In the genomic region with DNA sequence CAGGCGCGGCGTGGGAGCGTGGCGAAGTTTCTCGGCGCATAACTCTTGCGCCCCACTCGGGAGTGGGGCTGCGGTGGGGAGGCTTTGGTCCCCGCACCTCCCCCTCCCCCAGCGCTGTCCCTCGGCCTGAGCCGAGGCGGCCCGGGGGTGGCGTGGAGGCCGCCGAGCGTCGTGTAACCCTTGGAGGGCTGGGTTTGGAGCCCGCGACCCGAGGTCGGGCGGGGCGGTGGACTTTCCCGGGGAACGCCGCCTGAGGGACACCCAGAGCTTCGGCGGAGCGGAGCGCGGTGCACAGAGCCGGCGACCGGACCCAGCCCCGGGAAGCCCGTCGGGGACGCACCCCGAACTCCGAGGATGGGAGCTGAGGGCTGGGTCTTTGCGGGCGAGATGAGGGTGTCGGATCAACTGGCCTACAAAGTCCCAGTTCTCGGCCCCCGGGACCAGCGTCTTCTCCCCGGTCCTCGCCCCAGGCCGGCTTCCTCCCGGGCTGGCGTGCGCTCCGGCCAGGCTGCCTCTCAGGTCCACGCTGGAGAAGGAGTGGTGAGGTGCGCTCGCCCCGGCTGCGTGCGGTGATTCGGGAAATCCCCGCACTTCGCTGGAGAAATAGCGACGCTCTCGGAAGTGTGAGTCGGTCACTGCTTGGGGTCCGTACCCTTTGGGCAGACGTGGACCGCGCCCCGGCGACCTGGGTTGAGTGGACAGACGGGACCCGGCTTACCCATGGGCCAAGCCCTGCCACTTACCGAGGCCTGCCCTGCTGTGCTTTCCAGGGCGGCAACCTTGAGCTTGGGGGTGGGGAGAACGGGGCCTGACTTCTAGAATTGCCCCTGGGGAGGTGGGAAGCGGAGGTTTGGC, we compare ENCODE assay signal across 8 cellular contexts.
DNase-seq lines count a peak whose midpoint lies in the region; ATAC-seq, FAIRE-seq and TF ChIP-seq lines count a peak whose summit lies in the region.

No MANE protein-coding gene starts in this region.

- CTCF ChIA-PET in CD8-positive, alpha-beta memory T cell (lab: Charles Lee), result interaction anchor here (1.3 kb wide), 1 partner anchor 282 kb away, joined by 3 read pairs; no protein-coding TSS in a partner anchor
- CTCF ChIA-PET in RWPE1 (lab: Yijun Ruan, JAX), result interaction anchor here (0.5 to 6.2 kb wide), 5 partner anchors 10 to 342 kb away, joined by 3 to 85 read pairs (median 3); no protein-coding TSS in a partner anchor

- DNase-seq in CD8-positive, alpha-beta memory T cell, result no peak
- peak; percentile 47 for DNase-seq in RWPE1 (ENCODE audit: low spot score)
- peak in 1 of 2 donors; percentile 21 for DNase-seq in foreskin keratinocyte
- peak in 4 of 6 donors; percentile 40 to 82 (median 59) for DNase-seq in pancreas
- DNase-seq in stimulated activated CD4-positive, alpha-beta T cell treated with anti-CD3 and anti-CD28 coated beads, Interleukin-1b, Interleukin-23, amount 100 ng/mL, for 48 hours, result no peak
- no peak for DNase-seq in 8988T
- DNase-seq in medulla oblongata (ENCODE audit: extremely low spot score), result no peak

- no peak overlapping the region for H3K4me3 ChIP-seq in CD8-positive, alpha-beta memory T cell (ENCODE audit: low read length)
- peak overlapping the region; percentile 41 to 67 (median 52) for H3K4me3 ChIP-seq in pancreas

- H3K9me3 ChIP-seq in CD8-positive, alpha-beta memory T cell (ENCODE audit: low read length), result no peaks in the 10 kb centered on the region
- H3K9me3 ChIP-seq in pancreas, result no peaks in the 10 kb centered on the region

- no peaks in the 10 kb centered on the region for H3K9me3 Mint-ChIP-seq in CD8-positive, alpha-beta memory T cell

- H3K27ac Mint-ChIP-seq in CD8-positive, alpha-beta memory T cell, result peak overlapping the region in 3 of 8 donors; percentile 37 to 47 (median 39)

- no peaks in the 10 kb centered on the region for H3K36me3 Mint-ChIP-seq in CD8-positive, alpha-beta memory T cell

- H3K4me3 Mint-ChIP-seq in CD8-positive, alpha-beta memory T cell, result peak overlapping the region; percentile 57 to 79 (median 71)

- no peaks in the 10 kb centered on the region for H3K36me3 ChIP-seq in CD8-positive, alpha-beta memory T cell (ENCODE audit: insufficient read depth, low read length)
- no peaks in the 10 kb centered on the region for H3K36me3 ChIP-seq in pancreas

- 44 to 46% methylated on average over 63 to 82 of the region's 82 CpGs for WGBS in pancreas, 2 donors

- H3K27me3 Mint-ChIP-seq in CD8-positive, alpha-beta memory T cell, result peaks cover 12 to 18% of the 10 kb centered on the region in 2 donors

- TF ChIP-seq CTCF in RWPE1 (conservative IDR thresholded peaks at IDR 0.05; ENCODE audit: low read depth), result no peak
- peak; percentile 13 for TF ChIP-seq CTCF in foreskin keratinocyte (conservative IDR thresholded peaks at IDR 0.05)
- no peak for TF ChIP-seq CTCF in pancreas (IDR thresholded peaks at IDR 0.05)

- H3K4me1 ChIP-seq in CD8-positive, alpha-beta memory T cell (ENCODE audit: insufficient read depth, low read length), result no peaks in the 10 kb centered on the region
- H3K4me1 ChIP-seq in foreskin keratinocyte (peaks cover 8% of the 10 kb centered on the region), pancreas (peaks cover 7 to 41% (median 25%) of the 10 kb centered on the region in 3 donors)

- FAIRE-seq in pancreas (lab: Jason Lieb, UNC), result no peak

- intact Hi-C loops in pancreas (cut with DNase I), result loop anchor here in 2 of 3 donors (5.0 kb wide), 1 partner anchor 282 kb away; no protein-coding TSS in a partner anchor

- no peak overlapping the region for H3K27ac ChIP-seq in CD8-positive, alpha-beta memory T cell (ENCODE audit: low read depth, low read length)
- H3K27ac ChIP-seq in RWPE1, result peak overlapping the region; percentile 84
- H3K27ac ChIP-seq in foreskin keratinocyte, result peak overlapping the region; percentile 82
- peak overlapping the region; percentile 76 to 90 (median 80) for H3K27ac ChIP-seq in pancreas

- H3K27me3 ChIP-seq in CD8-positive, alpha-beta memory T cell (ENCODE audit: insufficient read depth, low read length, poor library complexity, severe bottlenecking), result no peaks in the 10 kb centered on the region
- no peaks in the 10 kb centered on the region for H3K27me3 ChIP-seq in foreskin keratinocyte
- no peaks in the 10 kb centered on the region for H3K27me3 ChIP-seq in pancreas

- POLR2A ChIA-PET in CD8-positive, alpha-beta memory T cell (lab: Charles Lee), result no interaction called here
- POLR2A ChIA-PET in RWPE1 (lab: Yijun Ruan, JAX; ENCODE audit: low non-redundant PET), result no interaction called here

- ATAC-seq in foreskin keratinocyte (peak; percentile 11), pancreas (peak in 2 of 4 donors; percentile 1 to 3), GM19395 (IDR thresholded peaks at IDR 0.05; ENCODE audit: unreplicated experiment) (no peak)

- H3K4me1 Mint-ChIP-seq in CD8-positive, alpha-beta memory T cell, result peaks cover 8 to 12% (median 9%) of the 10 kb centered on the region in 3 donors

Comparison
In these comparisons a context has a peak if more than half of its experiments do, and no peak if none do; other contexts are left out.
1. DNase-seq: peak in RWPE1 (single experiment) and pancreas (4 of 6); none in CD8-positive, alpha-beta memory T cell (0 of 5), stimulated activated CD4-positive, alpha-beta T cell treated with anti-CD3 and anti-CD28 coated beads, Interleukin-1b, Interleukin-23, amount 100 ng/mL, for 48 hours (single experiment), 8988T (single experiment) and medulla oblongata (single experiment).